In the genomic region with DNA sequence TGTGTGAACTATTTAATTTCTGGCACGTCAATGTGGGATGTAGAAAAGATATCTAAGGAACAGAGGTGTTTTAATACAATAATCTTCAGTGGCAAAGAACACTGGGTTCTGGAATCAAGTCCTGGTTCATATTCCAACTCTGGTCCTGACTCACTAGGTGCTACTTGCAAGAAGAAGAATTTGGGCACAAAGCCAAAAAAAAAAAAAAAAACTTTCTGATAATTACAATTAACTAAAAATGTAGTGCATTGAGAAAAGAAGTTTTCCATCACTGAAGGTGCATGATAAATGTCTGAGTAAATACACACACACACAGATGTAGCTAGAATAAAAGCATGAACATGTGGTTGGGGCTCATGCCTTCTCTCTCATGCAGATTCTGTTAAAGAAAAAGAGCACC, we compare ENCODE assay signal across 30 cellular contexts.
"Had no signal": no experiment of that assay in that cellular context is flagged by ENCODE, and none has a peak within 500 bp of the region (broad histone marks: within the 10 kb centered on the region; RNA-seq: fewer than 3 reads in every experiment).

No MANE protein-coding gene starts in this region.

- H3K4me1 ChIP-seq: adrenal gland had no signal

- H3K27me3 ChIP-seq: adrenal gland had no signal

- FAIRE-seq: colon, TTC549 had no signal

- H3K9me3 ChIP-seq: adrenal gland had no signal

- ATAC-seq: activated CD8-positive, alpha-beta T cell treated with anti-CD3 and anti-CD28 coated beads for 36 hours; activated naive CD4-positive, alpha-beta T cell treated with anti-CD3 and anti-CD28 coated beads, Interleukin-2, amount 50 U/mL, for 72 hours; activated T-cell treated with anti-CD3 and anti-CD28 coated beads, Interleukin-2, amount 50 U/mL, for 4 hours; activated T-cell treated with anti-CD3 and anti-CD28 coated beads, Interleukin-2, amount 50 U/mL, for 72 hours; activated T-helper 17 cell treated with anti-CD3 and anti-CD28 coated beads, Interleukin-2, amount 50 U/mL, for 72 hours had no signal

- DNase-seq: activated B cell treated with CpG ODN at 0.5 μM for 24 hours; activated CD4-positive, alpha-beta memory T cell treated with anti-CD3 and anti-CD28 coated beads for 36 hours; activated CD4-positive, alpha-beta T cell treated with anti-CD3 and anti-CD28 coated beads for 4 hours; activated CD4-positive, alpha-beta T cell treated with anti-CD3 and anti-CD28 coated beads, Interleukin-2, amount 10 ng/mL, durations not matched to agents 24 days and 14 days; activated CD4-positive, alpha-beta T cell treated with anti-CD3 and anti-CD28 coated beads, Interleukin-2, amount 50 U/mL, for 1 hour; activated CD4-positive, alpha-beta T cell treated with anti-CD3 and anti-CD28 coated beads, Interleukin-2, amount 50 U/mL, for 4 hours; activated CD4-positive, CD25-positive, alpha-beta regulatory T cell treated with anti-CD3 and anti-CD28 coated beads, Interleukin-2, amount 50 U/mL, for 72 hours; activated CD8-positive, alpha-beta memory T cell treated with anti-CD3 and anti-CD28 coated beads, Interleukin-2, amount 50 U/mL, for 4 hours; activated CD8-positive, alpha-beta T cell treated with anti-CD3 and anti-CD28 coated beads for 36 hours; activated effector memory CD4-positive, alpha-beta T cell treated with anti-CD3 and anti-CD28 coated beads, Interleukin-2, amount 50 U/mL, for 16 hours; activated gamma-delta T cell treated with Interleukin-2 at 50 U/mL for 16 hours; activated naive CD4-positive, alpha-beta T cell; activated naive CD4-positive, alpha-beta T cell treated with anti-CD3 and anti-CD28 coated beads for 36 hours; activated naive CD4-positive, alpha-beta T cell treated with anti-CD3 and anti-CD28 coated beads, Interleukin-2, amount 50 U/mL, for 16 hours; activated naive CD8-positive, alpha-beta T cell treated with anti-CD3 and anti-CD28 coated beads for 36 hours; activated T-cell treated with anti-CD3 and anti-CD28 coated beads for 4 hours; activated T-cell treated with anti-CD3 and anti-CD28 coated beads, Interleukin-2, amount 50 U/mL, for 1 hour; activated T-cell treated with anti-CD3 and anti-CD28 coated beads, Interleukin-2, amount 50 U/mL, for 4 hours; activated T-cell treated with anti-CD3 and anti-CD28 coated beads, Interleukin-2, amount 50 U/mL, for 72 hours; adrenal gland; amniotic stem cell; aorta; central memory CD4-positive, alpha-beta T cell; T-helper 2 cell; T-helper 9 cell had no signal

- H3K27ac ChIP-seq: adrenal gland, VCaP had no signal

- H3K4me3 ChIP-seq: adrenal gland had no signal

- H3K36me3 ChIP-seq: adrenal gland had no signal
